ENCODE assay signal across 28 cellular contexts in the genomic region with DNA sequence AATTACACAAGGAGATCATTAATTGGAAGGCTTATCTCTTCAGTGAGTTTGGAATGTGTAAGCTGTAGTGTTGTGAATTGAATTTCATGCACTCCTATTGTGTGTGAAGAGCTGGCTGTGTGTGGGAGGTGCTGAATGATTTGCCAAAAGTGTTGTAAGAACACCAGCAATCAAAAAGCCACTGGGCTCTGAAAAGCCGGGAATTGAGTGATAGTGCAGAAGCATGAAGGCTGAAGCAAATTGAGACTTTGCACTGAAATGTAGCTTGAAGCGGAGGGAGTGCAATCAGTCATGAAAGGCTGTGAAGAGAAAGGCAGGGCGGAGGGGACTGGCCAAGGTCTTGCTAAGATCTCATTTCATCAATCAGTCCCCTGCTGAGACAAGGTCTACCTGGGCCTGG.
DNase-seq lines count a peak whose midpoint lies in the region; ATAC-seq, FAIRE-seq and TF ChIP-seq lines count a peak whose summit lies in the region.
"Had no signal": no experiment of that assay in that cellular context is flagged by ENCODE, and none has a peak within 500 bp of the region (broad histone marks: within the 10 kb centered on the region; RNA-seq: fewer than 3 reads in every experiment).

No MANE protein-coding gene starts in this region.

- FAIRE-seq in astrocyte (lab: Jason Lieb, UNC) (no peak), GM12892 (lab: Jason Lieb, UNC) (no peak)
- FAIRE-seq: A204.1, GM19239 had no signal

- no peak overlapping the region for H3K9ac ChIP-seq in astrocyte (ENCODE audit: low read length)

- H3K4me3 Mint-ChIP-seq in Calu3 (ENCODE audit: low read depth, unreplicated experiment) (no peak overlapping the region), astrocyte (ENCODE audit: unreplicated experiment) (no peak overlapping the region)
- H3K4me3 Mint-ChIP-seq: activated CD4-positive, alpha-beta T cell treated with anti-CD3 and anti-CD28 coated beads, Interleukin-2, amount 10 ng/mL, durations not matched to agents 7 days and 5 days; activated naive CD8-positive, alpha-beta T cell treated with anti-CD3 and anti-CD28 coated beads for 36 hours had no signal

- no TSS peak for BruUV-seq in Calu3 (replicated peaks; lab: Mats Ljungman, UMichigan)

- H3K27ac ChIP-seq in astrocyte (ENCODE audit: low read depth, low read length) = no peak overlapping the region
- H3K27ac ChIP-seq: esophagus squamous epithelium, gastroesophageal sphincter, neutrophil, tibial nerve had no signal

- no peak overlapping the region for H2AFZ ChIP-seq in astrocyte (ENCODE audit: low read depth, low read length)

- no peaks in the 10 kb centered on the region for H3K4me1 ChIP-seq in astrocyte (ENCODE audit: insufficient read depth, low read length)
- H3K4me1 ChIP-seq: esophagus squamous epithelium, gastroesophageal sphincter, tibial nerve had no signal

- CTCF ChIA-PET in Calu3 (lab: Charles Lee) = no interaction called here

- H3K27me3 Mint-ChIP-seq in Calu3 (ENCODE audit: unreplicated experiment) (no peaks in the 10 kb centered on the region), astrocyte (ENCODE audit: low read depth, unreplicated experiment) (no peaks in the 10 kb centered on the region)
- H3K27me3 Mint-ChIP-seq: activated CD4-positive, alpha-beta T cell treated with anti-CD3 and anti-CD28 coated beads, Interleukin-2, amount 10 ng/mL, durations not matched to agents 7 days and 5 days; activated naive CD8-positive, alpha-beta T cell treated with anti-CD3 and anti-CD28 coated beads for 36 hours had no signal

- H3K4me3 ChIP-seq in astrocyte (ENCODE audit: insufficient read depth, low read depth, low read length) = no peak overlapping the region
- H3K4me3 ChIP-seq: esophagus squamous epithelium, gastroesophageal sphincter, smooth muscle cell, tibial nerve had no signal

- no peaks in the 10 kb centered on the region for H3K79me2 ChIP-seq in astrocyte (ENCODE audit: insufficient read depth, low read length)

- H3K27ac Mint-ChIP-seq in Calu3 (ENCODE audit: unreplicated experiment) (peak overlapping the region; percentile 30), astrocyte (ENCODE audit: unreplicated experiment) (no peak overlapping the region)
- H3K27ac Mint-ChIP-seq: activated CD4-positive, alpha-beta T cell treated with anti-CD3 and anti-CD28 coated beads, Interleukin-2, amount 10 ng/mL, durations not matched to agents 7 days and 5 days; activated naive CD8-positive, alpha-beta T cell treated with anti-CD3 and anti-CD28 coated beads for 36 hours; activated T-helper 2 cell treated with anti-CD3 and anti-CD28 coated beads, Interferon-gamma antibody, Interleukin-2, Interleukin-4, amounts not matched to agents 10 μg/mL and 5 μg/mL and 100 μg/mL, durations not matched to agents 14 hours and 24 hours and 36 hours had no signal

- no peaks in the 10 kb centered on the region for H3K27me3 ChIP-seq in astrocyte (ENCODE audit: insufficient read depth, low read length)
- H3K27me3 ChIP-seq: esophagus squamous epithelium, gastroesophageal sphincter, neutrophil, tibial nerve had no signal

- intact Hi-C loops in Calu3 (cut with micrococcal nuclease; ENCODE audit: unreplicated experiment) = loop anchor here (2.0 kb wide), 1 partner anchor 123 kb away; no protein-coding TSS in a partner anchor

- peak; percentile 61 for ATAC-seq in omental fat pad (ENCODE audit: low FRiP score)
- ATAC-seq in HG03025 (IDR thresholded peaks at IDR 0.05; ENCODE audit: low FRiP score, unreplicated experiment) = no peak
- ATAC-seq: gastroesophageal sphincter, left colon had no signal

- no peak overlapping the region for H3K4me2 ChIP-seq in astrocyte (ENCODE audit: low read length)
- H3K4me2 ChIP-seq: smooth muscle cell had no signal

- no peaks in the 10 kb centered on the region for H4K20me1 ChIP-seq in astrocyte (ENCODE audit: insufficient read depth, low read length)

- TF ChIP-seq CTCF in Calu3 (IDR thresholded peaks at IDR 0.05; ENCODE audit: unreplicated experiment) = no peak
- TF ChIP-seq CTCF in astrocyte (IDR thresholded peaks at IDR 0.05; ENCODE audit: insufficient read depth, low read depth, low read length) = no peak
- no peak for TF ChIP-seq CTCF in omental fat pad (IDR thresholded peaks at IDR 0.05)

- no peak for DNase-seq in Calu3
- DNase-seq in astrocyte (ENCODE audit: low read depth) = peak; percentile 28
- peak; percentile 46 for DNase-seq in kidney glomerular epithelial cell (lab: John Stamatoyannopoulos, UW)
- DNase-seq in omental fat pad (ENCODE audit: low spot score) = no peak
- DNase-seq in HuH-7.5 (ENCODE audit: low spot score) = no peak
- DNase-seq in activated T-cell treated with anti-CD3 and anti-CD28 coated beads, Interleukin-2, amount 50 U/mL, for 1 hour = no peak
- no peak for DNase-seq in GM12892 (ENCODE audit: insufficient read length)
- DNase-seq: activated CD4-positive, alpha-beta T cell treated with anti-CD3 and anti-CD28 coated beads, Interleukin-2, amount 10 ng/mL, durations not matched to agents 7 days and 5 days; activated CD8-positive, alpha-beta memory T cell treated with anti-CD3 and anti-CD28 coated beads, Interleukin-2, amount 50 U/mL, for 4 hours; activated naive CD8-positive, alpha-beta T cell treated with anti-CD3 and anti-CD28 coated beads for 36 hours; COR-L47; DND-41; effector CD8-positive, alpha-beta T cell; esophagus squamous epithelium; left colon; NCI-H1092 treated with DMSO at 0.1 percent for 48 hours; NCI-H2029 treated with DMSO at 0.1 percent for 48 hours; stimulated activated CD4-positive, alpha-beta T cell treated with anti-CD3 and anti-CD28 coated beads, Interleukin-2, amount 100 ng/mL, for 48 hours; stimulated activated naive CD4-positive, alpha-beta T cell; T-helper 2 cell had no signal

- peaks cover 4% of the 10 kb centered on the region for H3K9me3 Mint-ChIP-seq in Calu3 (ENCODE audit: low read depth, unreplicated experiment)
- H3K9me3 Mint-ChIP-seq in astrocyte (ENCODE audit: unreplicated experiment) = no peaks in the 10 kb centered on the region

- no peaks in the 10 kb centered on the region for H3K9me3 ChIP-seq in astrocyte (ENCODE audit: insufficient read depth, low read depth, low read length)
- H3K9me3 ChIP-seq: esophagus squamous epithelium, gastroesophageal sphincter, neutrophil, tibial nerve had no signal

- peaks cover 25% of the 10 kb centered on the region for H3K4me1 Mint-ChIP-seq in Calu3 (ENCODE audit: low read depth, unreplicated experiment)
- H3K4me1 Mint-ChIP-seq in astrocyte (ENCODE audit: low read depth, unreplicated experiment) = peaks cover 13% of the 10 kb centered on the region
- H3K4me1 Mint-ChIP-seq: activated CD4-positive, alpha-beta T cell treated with anti-CD3 and anti-CD28 coated beads, Interleukin-2, amount 10 ng/mL, durations not matched to agents 7 days and 5 days; activated naive CD8-positive, alpha-beta T cell treated with anti-CD3 and anti-CD28 coated beads for 36 hours had no signal

- H3K36me3 Mint-ChIP-seq in Calu3 (ENCODE audit: insufficient read depth, unreplicated experiment) = no peaks in the 10 kb centered on the region
- no peaks in the 10 kb centered on the region for H3K36me3 Mint-ChIP-seq in astrocyte (ENCODE audit: low read depth, unreplicated experiment)
- H3K36me3 Mint-ChIP-seq: activated naive CD8-positive, alpha-beta T cell treated with anti-CD3 and anti-CD28 coated beads for 36 hours had no signal

- H3K36me3 ChIP-seq in astrocyte (ENCODE audit: insufficient read depth, low read length) = no peaks in the 10 kb centered on the region
- H3K36me3 ChIP-seq: esophagus squamous epithelium, gastroesophageal sphincter, neutrophil, tibial nerve had no signal

- no peak for TF ChIP-seq POLR2A in GM12892 (IDR thresholded peaks at IDR 0.05; ENCODE audit: low read depth, low read length)

Comparison
In these comparisons a context has a peak if more than half of its experiments do, and no peak if none do; other contexts are left out.
1. DNase-seq: peak in astrocyte (single experiment) and kidney glomerular epithelial cell (single experiment); none in Calu3 (single experiment), omental fat pad (single experiment), HuH-7.5 (single experiment), activated T-cell treated with anti-CD3 and anti-CD28 coated beads, Interleukin-2, amount 50 U/mL, for 1 hour (single experiment) and GM12892 (single experiment).